In genomic region chr15:101810451-101810850, GRCh38 we compare ENCODE assay signal across 34 cellular contexts. TPM values are rescaled to one million over a fixed set of nuclear protein-coding genes. Genes with fewer than 3 reads are reported as not detected.
"Had no signal": no experiment of that assay in that cellular context is flagged by ENCODE, and none has a peak within 500 bp of the region (broad histone marks: within the 10 kb centered on the region; RNA-seq: fewer than 3 reads in every experiment).

No MANE protein-coding gene starts in this region.

- H3K27ac ChIP-seq: neutrophil, pancreas, prostate gland, skin epidermis, spleen, suprapubic skin, testis, tibial artery, transverse colon, upper lobe of right lung, uterus had no signal

- DNase-seq: naive thymus-derived CD8-positive, alpha-beta T cell; nephron progenitor cell; nucleus accumbens; pancreas; right cardiac atrium; spleen; stimulated activated CD4-positive, alpha-beta T cell treated with anti-CD3 and anti-CD28 coated beads, Interleukin-12 subunit alpha, Interleukin-12 subunit beta, amount 100 ng/mL, for 4 hours; stimulated activated CD4-positive, alpha-beta T cell treated with anti-CD3 and anti-CD28 coated beads, Interleukin-1b, Interleukin-23, amount 100 ng/mL, for 48 hours; stimulated activated CD4-positive, alpha-beta T cell treated with anti-CD3 and anti-CD28 coated beads, Interleukin-4, amount 100 ng/mL, for 1 hour; stimulated activated CD4-positive, alpha-beta T cell treated with anti-CD3 and anti-CD28 coated beads, Interleukin-4, amount 100 ng/mL, for 4 hours; stimulated activated CD8-positive, alpha-beta memory T cell treated with anti-CD3 and anti-CD28 coated beads, Interleukin-4, amount 100 ng/mL, for 48 hours; stimulated activated naive CD4-positive, alpha-beta T cell; stimulated activated naive CD8-positive, alpha-beta T cell treated with anti-CD3 and anti-CD28 coated beads, Interleukin-15, amount 100 ng/mL, for 72 hours; stimulated activated naive CD8-positive, alpha-beta T cell treated with anti-CD3 and anti-CD28 coated beads, Interleukin-15, Interleukin-2, amounts not matched to agents 100 U/mL and 50 U/mL, for 24 hours; substantia nigra; testis; tibial artery; transverse colon; upper lobe of right lung; uterus had no signal

- H3K27me3 ChIP-seq: neutrophil, pancreas, testis, tibial artery, upper lobe of right lung, uterus had no signal

- H3K4me1 ChIP-seq: pancreas, prostate gland, spleen, suprapubic skin, testis, tibial artery, transverse colon, upper lobe of right lung, uterus had no signal

- ATAC-seq: naive thymus-derived CD8-positive, alpha-beta T cell; natural killer cell treated with Interleukin-12 subunit alpha and Interleukin-12 subunit beta and Interleukin-15 and Interleukin-18, amount 100 ng/mL, for 72 hours; pancreas; right cardiac atrium; sciatic nerve; stimulated activated memory B cell treated with anti-CD40 and anti-IgM and Interleukin-4, amounts not matched to agents 10 μg/mL and 1 μg/mL and 100 μg/mL, for 72 hours; stimulated activated naive CD8-positive, alpha-beta T cell treated with anti-CD3 and anti-CD28 coated beads, Interleukin-15, amount 100 ng/mL, for 72 hours; stimulated activated naive CD8-positive, alpha-beta T cell treated with anti-CD3 and anti-CD28 coated beads, Interleukin-15, Interleukin-2, amounts not matched to agents 100 U/mL and 50 U/mL, for 24 hours; upper lobe of right lung had no signal

- H3K9me3 ChIP-seq: neutrophil, pancreas, prostate gland, spleen, suprapubic skin, testis, tibial artery, transverse colon, upper lobe of right lung, uterus had no signal

- H3K4me3 ChIP-seq: pancreas, prostate gland, skin epidermis, smooth muscle cell, spleen, suprapubic skin, testis, tibial artery, transverse colon, upper lobe of right lung, uterus had no signal

- H3K36me3 ChIP-seq: neutrophil, pancreas, prostate gland, spleen, suprapubic skin, tibial artery, transverse colon, upper lobe of right lung, uterus had no signal

RNA-seq across cellular contexts. Expression of gene OR4F15, which starts 1.6 kb away (rescaled TPM):
- total RNA-seq: naive thymus-derived CD8-positive, alpha-beta T cell; natural killer cell treated with Interleukin-12 subunit alpha and Interleukin-12 subunit beta and Interleukin-15 and Interleukin-18, amount 100 ng/mL, for 72 hours; neural crest cell; omental fat pad; osteocyte; pancreas; posterior vena cava; prostate gland; pulmonary artery endothelial cell; right cardiac atrium; sciatic nerve; smooth muscle cell; spleen; testis; transverse colon; upper lobe of right lung; urinary bladder; uterus had no signal

RNA-seq across cellular contexts. Expression of gene OR4F6, which starts 7.1 kb away (rescaled TPM):
- total RNA-seq: natural killer cell treated with Interleukin-12 subunit alpha and Interleukin-12 subunit beta and Interleukin-15 and Interleukin-18, amount 100 ng/mL, for 72 hours; neural crest cell; omental fat pad; osteocyte; pancreas; posterior vena cava; prostate gland; pulmonary artery endothelial cell; right cardiac atrium; sciatic nerve; smooth muscle cell; spleen; suprapubic skin; testis; transverse colon; upper lobe of right lung; urinary bladder; uterus had no signal
